In the genomic region with DNA sequence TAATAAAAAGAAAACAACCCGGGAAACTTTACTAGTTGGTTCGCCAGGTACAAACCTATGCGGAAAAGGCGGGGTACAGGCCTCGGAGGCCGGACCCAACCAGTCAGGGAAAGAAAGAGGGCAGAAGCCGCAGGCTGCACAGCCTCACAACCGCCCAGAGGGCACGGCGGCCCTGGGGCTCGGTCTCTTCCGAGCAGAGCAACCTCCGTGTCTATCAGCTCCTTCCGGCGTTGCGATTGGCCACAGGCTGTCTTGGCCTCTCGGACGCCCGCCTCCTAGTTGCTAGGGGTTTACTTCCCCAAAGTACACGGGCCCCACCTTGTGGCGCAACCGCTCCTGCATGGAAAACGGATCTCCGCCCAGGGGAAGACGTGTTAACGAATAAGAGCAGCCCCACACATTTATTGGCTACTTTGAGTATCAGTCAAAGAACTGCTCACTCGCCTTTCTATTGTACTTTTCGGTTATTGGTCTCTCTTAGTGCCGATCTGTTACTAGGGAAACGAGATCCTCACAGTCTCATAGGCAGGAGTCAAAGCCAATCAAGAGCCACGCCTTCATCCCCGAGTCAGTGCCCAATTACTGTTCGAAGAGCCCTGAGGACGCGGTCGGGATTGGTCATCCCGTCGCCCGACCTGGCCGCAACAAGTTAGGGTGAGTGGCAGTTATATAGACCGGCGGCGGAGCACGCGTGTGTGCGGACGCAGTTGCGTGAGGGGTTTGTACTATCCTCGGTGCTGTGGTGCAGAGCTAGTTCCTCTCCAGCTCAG, we compare ENCODE assay signal across 1 cellular context.
TF ChIP-seq lines count a peak whose summit lies in the region.

TSS of gene G3BP1 (plus strand) at position 696 of the 770 bp plus-strand sequence. CDS start 14,667 bp downstream, outside the sequence.

TF ChIP-seq in HepG2, 621 proteins besides CTCF, POLR2A, EP300 and RAD21 (continued from another document and continues in another):
- TF ChIP-seq, protein P1, sequence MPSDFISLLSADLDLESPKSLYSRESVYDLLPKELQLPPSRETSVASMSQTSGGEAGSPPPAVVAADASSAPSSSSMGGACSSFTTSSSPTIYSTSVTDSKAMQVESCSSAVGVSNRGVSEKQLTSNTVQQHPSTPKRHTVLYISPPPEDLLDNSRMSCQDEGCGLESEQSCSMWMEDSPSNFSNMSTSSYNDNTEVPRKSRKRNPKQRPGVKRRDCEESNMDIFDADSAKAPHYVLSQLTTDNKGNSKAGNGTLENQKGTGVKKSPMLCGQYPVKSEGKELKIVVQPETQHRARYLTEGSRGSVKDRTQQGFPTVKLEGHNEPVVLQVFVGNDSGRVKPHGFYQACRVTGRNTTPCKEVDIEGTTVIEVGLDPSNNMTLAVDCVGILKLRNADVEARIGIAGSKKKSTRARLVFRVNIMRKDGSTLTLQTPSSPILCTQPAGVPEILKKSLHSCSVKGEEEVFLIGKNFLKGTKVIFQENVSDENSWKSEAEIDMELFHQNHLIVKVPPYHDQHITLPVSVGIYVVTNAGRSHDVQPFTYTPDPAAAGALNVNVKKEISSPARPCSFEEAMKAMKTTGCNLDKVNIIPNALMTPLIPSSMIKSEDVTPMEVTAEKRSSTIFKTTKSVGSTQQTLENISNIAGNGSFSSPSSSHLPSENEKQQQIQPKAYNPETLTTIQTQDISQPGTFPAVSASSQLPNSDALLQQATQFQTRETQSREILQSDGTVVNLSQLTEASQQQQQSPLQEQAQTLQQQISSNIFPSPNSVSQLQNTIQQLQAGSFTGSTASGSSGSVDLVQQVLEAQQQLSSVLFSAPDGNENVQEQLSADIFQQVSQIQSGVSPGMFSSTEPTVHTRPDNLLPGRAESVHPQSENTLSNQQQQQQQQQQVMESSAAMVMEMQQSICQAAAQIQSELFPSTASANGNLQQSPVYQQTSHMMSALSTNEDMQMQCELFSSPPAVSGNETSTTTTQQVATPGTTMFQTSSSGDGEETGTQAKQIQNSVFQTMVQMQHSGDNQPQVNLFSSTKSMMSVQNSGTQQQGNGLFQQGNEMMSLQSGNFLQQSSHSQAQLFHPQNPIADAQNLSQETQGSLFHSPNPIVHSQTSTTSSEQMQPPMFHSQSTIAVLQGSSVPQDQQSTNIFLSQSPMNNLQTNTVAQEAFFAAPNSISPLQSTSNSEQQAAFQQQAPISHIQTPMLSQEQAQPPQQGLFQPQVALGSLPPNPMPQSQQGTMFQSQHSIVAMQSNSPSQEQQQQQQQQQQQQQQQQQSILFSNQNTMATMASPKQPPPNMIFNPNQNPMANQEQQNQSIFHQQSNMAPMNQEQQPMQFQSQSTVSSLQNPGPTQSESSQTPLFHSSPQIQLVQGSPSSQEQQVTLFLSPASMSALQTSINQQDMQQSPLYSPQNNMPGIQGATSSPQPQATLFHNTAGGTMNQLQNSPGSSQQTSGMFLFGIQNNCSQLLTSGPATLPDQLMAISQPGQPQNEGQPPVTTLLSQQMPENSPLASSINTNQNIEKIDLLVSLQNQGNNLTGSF (CRISPR knock-in tag; IDR thresholded peaks at IDR 0.05), result peak; percentile 46; the same call in 1 of the 2 replicates
- TF ChIP-seq FOXA1 (IDR thresholded peaks at IDR 0.05) (no peak), FOXA1 (CRISPR knock-in tag; IDR thresholded peaks at IDR 0.05) (peak; percentile 51), TARDBP (CRISPR knock-in tag; IDR thresholded peaks at IDR 0.05) (peak; percentile 6; the same call in 1 of the 2 replicates), SALL2 (CRISPR knock-in tag; IDR thresholded peaks at IDR 0.05) (peak; percentile 81; the same call in 1 of the 2 replicates), ZNF841 (CRISPR knock-in tag; IDR thresholded peaks at IDR 0.05; ENCODE audit: borderline replicate concordance) (no peak), ZFP36L2 (CRISPR knock-in tag; IDR thresholded peaks at IDR 0.05) (no peak), SUZ12 (IDR thresholded peaks at IDR 0.05; ENCODE audit: low read depth, low read length) (no peak), SRF (IDR thresholded peaks at IDR 0.05; ENCODE audit: low read depth, low read length) (no peak), ZNF687 (CRISPR knock-in tag; IDR thresholded peaks at IDR 0.05) (peak; percentile 83), ATM (IDR thresholded peaks at IDR 0.05; ENCODE audit: borderline replicate concordance) (no peak), PCBP1 (IDR thresholded peaks at IDR 0.05; ENCODE audit: borderline replicate concordance, low read depth, low read length) (0 out of 2 replicates have a peak, but pooled peaks have one; percentile 76), ZNF562 (CRISPR knock-in tag; IDR thresholded peaks at IDR 0.05; ENCODE audit: borderline replicate concordance) (no peak), ZBTB42 (CRISPR knock-in tag; IDR thresholded peaks at IDR 0.05) (no peak), PHB2 (IDR thresholded peaks at IDR 0.05; ENCODE audit: partially characterized antibody) (no peak), THYN1 (CRISPR knock-in tag; IDR thresholded peaks at IDR 0.05; ENCODE audit: borderline replicate concordance, low read depth) (no peak), TBL1XR1 (IDR thresholded peaks at IDR 0.05; ENCODE audit: borderline replicate concordance, low read length, partially characterized antibody) (no peak), MED1 (CRISPR knock-in tag; IDR thresholded peaks at IDR 0.05) (peak; percentile 59; the same call in 1 of the 2 replicates), ARID5B (CRISPR knock-in tag; IDR thresholded peaks at IDR 0.05) (no peak; the same call in 1 of the 2 replicates), ZNF12 (CRISPR knock-in tag; IDR thresholded peaks at IDR 0.05) (no peak), IKZF1 (IDR thresholded peaks at IDR 0.05) (no peak), SOX13 (IDR thresholded peaks at IDR 0.05) (peak; percentile 83), SOX13 (CRISPR knock-in tag; conservative IDR thresholded peaks at IDR 0.05 in 1 of 2, IDR thresholded peaks at IDR 0.05 in 1 of 2) (no peak), ZKSCAN8 (CRISPR knock-in tag; IDR thresholded peaks at IDR 0.05; ENCODE audit: borderline replicate concordance) (no peak; the same call in 1 of the 2 replicates)
- TF ChIP-seq, protein P2, sequence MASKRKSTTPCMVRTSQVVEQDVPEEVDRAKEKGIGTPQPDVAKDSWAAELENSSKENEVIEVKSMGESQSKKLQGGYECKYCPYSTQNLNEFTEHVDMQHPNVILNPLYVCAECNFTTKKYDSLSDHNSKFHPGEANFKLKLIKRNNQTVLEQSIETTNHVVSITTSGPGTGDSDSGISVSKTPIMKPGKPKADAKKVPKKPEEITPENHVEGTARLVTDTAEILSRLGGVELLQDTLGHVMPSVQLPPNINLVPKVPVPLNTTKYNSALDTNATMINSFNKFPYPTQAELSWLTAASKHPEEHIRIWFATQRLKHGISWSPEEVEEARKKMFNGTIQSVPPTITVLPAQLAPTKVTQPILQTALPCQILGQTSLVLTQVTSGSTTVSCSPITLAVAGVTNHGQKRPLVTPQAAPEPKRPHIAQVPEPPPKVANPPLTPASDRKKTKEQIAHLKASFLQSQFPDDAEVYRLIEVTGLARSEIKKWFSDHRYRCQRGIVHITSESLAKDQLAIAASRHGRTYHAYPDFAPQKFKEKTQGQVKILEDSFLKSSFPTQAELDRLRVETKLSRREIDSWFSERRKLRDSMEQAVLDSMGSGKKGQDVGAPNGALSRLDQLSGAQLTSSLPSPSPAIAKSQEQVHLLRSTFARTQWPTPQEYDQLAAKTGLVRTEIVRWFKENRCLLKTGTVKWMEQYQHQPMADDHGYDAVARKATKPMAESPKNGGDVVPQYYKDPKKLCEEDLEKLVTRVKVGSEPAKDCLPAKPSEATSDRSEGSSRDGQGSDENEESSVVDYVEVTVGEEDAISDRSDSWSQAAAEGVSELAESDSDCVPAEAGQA (IDR thresholded peaks at IDR 0.05; ENCODE audit: low read depth), result peak; percentile 6
- TF ChIP-seq, protein P2 (CRISPR knock-in tag; IDR thresholded peaks at IDR 0.05; ENCODE audit: borderline replicate concordance), result no peak
- TF ChIP-seq, protein P3, sequence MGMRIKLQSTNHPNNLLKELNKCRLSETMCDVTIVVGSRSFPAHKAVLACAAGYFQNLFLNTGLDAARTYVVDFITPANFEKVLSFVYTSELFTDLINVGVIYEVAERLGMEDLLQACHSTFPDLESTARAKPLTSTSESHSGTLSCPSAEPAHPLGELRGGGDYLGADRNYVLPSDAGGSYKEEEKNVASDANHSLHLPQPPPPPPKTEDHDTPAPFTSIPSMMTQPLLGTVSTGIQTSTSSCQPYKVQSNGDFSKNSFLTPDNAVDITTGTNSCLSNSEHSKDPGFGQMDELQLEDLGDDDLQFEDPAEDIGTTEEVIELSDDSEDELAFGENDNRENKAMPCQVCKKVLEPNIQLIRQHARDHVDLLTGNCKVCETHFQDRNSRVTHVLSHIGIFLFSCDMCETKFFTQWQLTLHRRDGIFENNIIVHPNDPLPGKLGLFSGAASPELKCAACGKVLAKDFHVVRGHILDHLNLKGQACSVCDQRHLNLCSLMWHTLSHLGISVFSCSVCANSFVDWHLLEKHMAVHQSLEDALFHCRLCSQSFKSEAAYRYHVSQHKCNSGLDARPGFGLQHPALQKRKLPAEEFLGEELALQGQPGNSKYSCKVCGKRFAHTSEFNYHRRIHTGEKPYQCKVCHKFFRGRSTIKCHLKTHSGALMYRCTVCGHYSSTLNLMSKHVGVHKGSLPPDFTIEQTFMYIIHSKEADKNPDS (CRISPR knock-in tag; IDR thresholded peaks at IDR 0.05), result no peak
- TF ChIP-seq, protein P4, sequence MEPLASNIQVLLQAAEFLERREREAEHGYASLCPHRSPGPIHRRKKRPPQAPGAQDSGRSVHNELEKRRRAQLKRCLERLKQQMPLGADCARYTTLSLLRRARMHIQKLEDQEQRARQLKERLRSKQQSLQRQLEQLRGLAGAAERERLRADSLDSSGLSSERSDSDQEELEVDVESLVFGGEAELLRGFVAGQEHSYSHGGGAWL (CRISPR knock-in tag; IDR thresholded peaks at IDR 0.05), result peak; percentile 81; the same call in 1 of the 2 replicates
